In the genomic region with DNA sequence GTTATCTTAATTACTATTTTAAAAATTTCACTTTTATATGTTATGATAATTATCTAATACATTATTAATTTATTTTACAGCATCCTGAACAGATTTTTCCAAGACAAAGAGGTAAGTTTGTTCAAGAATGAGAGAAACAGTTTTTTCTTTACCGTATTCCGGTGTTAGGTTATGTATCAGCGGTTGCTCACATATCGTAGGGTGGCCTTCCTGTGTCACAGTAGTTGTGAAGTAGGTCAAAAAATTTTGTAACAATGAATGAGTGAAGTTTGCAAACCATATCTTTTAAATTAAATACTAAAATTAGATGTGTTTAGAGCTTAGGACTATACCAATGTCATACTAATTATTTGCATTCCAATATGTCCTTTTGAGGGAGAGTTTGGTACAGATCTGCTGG, we compare ENCODE assay signal across 18 cellular contexts. TPM values are rescaled to one million over a fixed set of nuclear protein-coding genes. Genes with fewer than 3 reads are reported as not detected.
DNase-seq lines count a peak whose midpoint lies in the region; ATAC-seq and TF ChIP-seq lines count a peak whose summit lies in the region.
"Had no signal": no experiment of that assay in that cellular context is flagged by ENCODE, and none has a peak within 500 bp of the region (broad histone marks: within the 10 kb centered on the region; RNA-seq: fewer than 3 reads in every experiment).

No MANE protein-coding gene starts in this region.

- TF ChIP-seq CTCF in VCaP (conservative IDR thresholded peaks at IDR 0.05) = no peak

- DNase-seq in immature natural killer cell (peak; percentile 59 to 69 (median 62)), NCI-H2227 (lab: John Stamatoyannopoulos, UW; ENCODE audit: unreplicated experiment) (no peak), 8988T (no peak), C1 segment of cervical spinal cord (lab: John Stamatoyannopoulos, UW) (no peak)
- DNase-seq in natural killer cell treated with Interleukin-12 subunit alpha and Interleukin-12 subunit beta and Interleukin-15 and Interleukin-18, amount 100 ng/mL, for 72 hours (ENCODE audit: low spot score) = no peak
- DNase-seq: Calu3; CD4-positive, alpha-beta T cell; COR-L47; DMS153; DND-41; GOT3; HCEC 1CT had no signal

- H3K27me3 Mint-ChIP-seq in immature natural killer cell (ENCODE audit: low read depth in 3 of 3) = peaks cover 0 to 2% (median 2%) of the 10 kb centered on the region in 3 donors
- H3K27me3 Mint-ChIP-seq in natural killer cell treated with Interleukin-12 subunit alpha and Interleukin-12 subunit beta and Interleukin-15 and Interleukin-18, amount 100 ng/mL, for 72 hours = no peaks in the 10 kb centered on the region
- H3K27me3 Mint-ChIP-seq: B cell; CD4-positive, alpha-beta T cell had no signal

- no peaks in the 10 kb centered on the region for H3K9me3 Mint-ChIP-seq in immature natural killer cell
- no peaks in the 10 kb centered on the region for H3K9me3 Mint-ChIP-seq in natural killer cell treated with Interleukin-12 subunit alpha and Interleukin-12 subunit beta and Interleukin-15 and Interleukin-18, amount 100 ng/mL, for 72 hours
- H3K9me3 Mint-ChIP-seq: CD14-positive monocyte; CD4-positive, alpha-beta T cell had no signal

- H3K4me1 Mint-ChIP-seq in immature natural killer cell = peaks cover 66 to 92% of the 10 kb centered on the region in 2 donors
- peaks cover 46 to 59% of the 10 kb centered on the region in 2 donors for H3K4me1 Mint-ChIP-seq in natural killer cell treated with Interleukin-12 subunit alpha and Interleukin-12 subunit beta and Interleukin-15 and Interleukin-18, amount 100 ng/mL, for 72 hours (ENCODE audit: low read depth in 2 of 2)
- H3K4me1 Mint-ChIP-seq: B cell, CD14-positive monocyte had no signal

- H3K27ac Mint-ChIP-seq in immature natural killer cell = peak overlapping the region; percentile 87 to 95 (median 92)
- H3K27ac Mint-ChIP-seq in natural killer cell treated with Interleukin-12 subunit alpha and Interleukin-12 subunit beta and Interleukin-15 and Interleukin-18, amount 100 ng/mL, for 72 hours = peak overlapping the region; percentile 87 to 93
- H3K27ac Mint-ChIP-seq: B cell; CD14-positive monocyte; CD4-positive, alpha-beta T cell had no signal

- 0 out of 2 replicates have a peak overlapping the region, but pooled peaks have one; percentile 7 for H3K27ac ChIP-seq in VCaP
- H3K27ac ChIP-seq: BLaER1 had no signal

- ATAC-seq in HG03432 (IDR thresholded peaks at IDR 0.05; ENCODE audit: unreplicated experiment) (peak; percentile 4), GM18861 (IDR thresholded peaks at IDR 0.05; ENCODE audit: unreplicated experiment) (no peak)
- peak; percentile 70 to 84 for ATAC-seq in natural killer cell treated with Interleukin-12 subunit alpha and Interleukin-12 subunit beta and Interleukin-15 and Interleukin-18, amount 100 ng/mL, for 72 hours

- H3K4me3 Mint-ChIP-seq in immature natural killer cell = peak overlapping the region; percentile 57 to 87 (median 78)
- H3K4me3 Mint-ChIP-seq in natural killer cell treated with Interleukin-12 subunit alpha and Interleukin-12 subunit beta and Interleukin-15 and Interleukin-18, amount 100 ng/mL, for 72 hours = peak overlapping the region; percentile 86
- H3K4me3 Mint-ChIP-seq: B cell; CD14-positive monocyte; CD4-positive, alpha-beta T cell had no signal

- peaks cover 0 to 12% (median 0%) of the 10 kb centered on the region in 3 donors for H3K36me3 Mint-ChIP-seq in immature natural killer cell
- H3K36me3 Mint-ChIP-seq in natural killer cell treated with Interleukin-12 subunit alpha and Interleukin-12 subunit beta and Interleukin-15 and Interleukin-18, amount 100 ng/mL, for 72 hours = no peaks in the 10 kb centered on the region

RNA-seq across cellular contexts. Expression of a gene that starts 33.5 kb away (rescaled TPM):
- polyA plus RNA-seq in immature natural killer cell = 10 to 100 TPM; 17.1 to 32.0 (median 20.2) TPM
- total RNA-seq in natural killer cell treated with Interleukin-12 subunit alpha and Interleukin-12 subunit beta and Interleukin-15 and Interleukin-18, amount 100 ng/mL, for 72 hours = 10 to 100 TPM; 26.8 to 29.8 TPM

Comparison
In these comparisons a context has a peak if more than half of its experiments do, and no peak if none do; other contexts are left out.
1. DNase-seq: peak in immature natural killer cell (3 of 3); none in natural killer cell treated with Interleukin-12 subunit alpha and Interleukin-12 subunit beta and Interleukin-15 and Interleukin-18, amount 100 ng/mL, for 72 hours (single experiment), NCI-H2227 (single experiment), 8988T (single experiment) and C1 segment of cervical spinal cord (0 of 14).